ENCODE assay signal across 13 cellular contexts in genomic region chr16:31344712-31345111, GRCh38. TPM values are rescaled to one million over a fixed set of nuclear protein-coding genes. Genes with fewer than 3 reads are reported as not detected.
DNase-seq lines count a peak whose midpoint lies in the region; ATAC-seq, FAIRE-seq and TF ChIP-seq lines count a peak whose summit lies in the region.
"Had no signal": no experiment of that assay in that cellular context is flagged by ENCODE, and none has a peak within 500 bp of the region (broad histone marks: within the 10 kb centered on the region; RNA-seq: fewer than 3 reads in every experiment).

No MANE protein-coding gene starts in this region.

- H3K27ac ChIP-seq in right cardiac atrium (ENCODE audit: low read length), result no peak overlapping the region
- H3K27ac ChIP-seq in small intestine (ENCODE audit: low read depth in 1 of 2, low read length in 1 of 2), result no peak overlapping the region
- H3K27ac ChIP-seq: PC-9, transverse colon had no signal

- no peaks in the 10 kb centered on the region for H3K36me3 Mint-ChIP-seq in activated T-helper 1 cell treated with anti-CD3 and anti-CD28 coated beads, Interleukin-12 subunit alpha, Interleukin-12 subunit beta, Interleukin-2, Interleukin-4 antibody, amounts not matched to agents 30 ng/mL and 10 ng/mL and 1 ng/mL, durations not matched to agents 14 hours and 24 hours and 36 hours (ENCODE audit: low read depth)
- no peaks in the 10 kb centered on the region for H3K36me3 Mint-ChIP-seq in T-cell

- WGBS in right cardiac atrium, result 63% methylated on average over 9 of the region's 9 CpGs
- 31 to 50% (median 47%) methylated on average over 9 of the region's 9 CpGs for WGBS in small intestine, 3 donors

- H3K9me3 ChIP-seq in right cardiac atrium (ENCODE audit: control insufficient read depth, low read length) (no peaks in the 10 kb centered on the region), small intestine (ENCODE audit: control insufficient read depth, low read depth) (no peaks in the 10 kb centered on the region)
- H3K9me3 ChIP-seq: transverse colon had no signal

- H3K4me1 ChIP-seq in right cardiac atrium (ENCODE audit: control insufficient read depth, insufficient read depth, low read length), result no peaks in the 10 kb centered on the region
- H3K4me1 ChIP-seq in small intestine (ENCODE audit: control insufficient read depth in 2 of 2, insufficient read depth in 1 of 2, low read depth in 1 of 2, low read length in 1 of 2), result no peaks in the 10 kb centered on the region

- H3K4me3 ChIP-seq in right cardiac atrium (ENCODE audit: low read length), result no peak overlapping the region
- no peak overlapping the region for H3K4me3 ChIP-seq in small intestine (ENCODE audit: low read depth in 1 of 2, low read length in 2 of 2)
- H3K4me3 ChIP-seq: PC-9, transverse colon had no signal

- H3K9me3 Mint-ChIP-seq in activated T-helper 1 cell treated with anti-CD3 and anti-CD28 coated beads, Interleukin-12 subunit alpha, Interleukin-12 subunit beta, Interleukin-2, Interleukin-4 antibody, amounts not matched to agents 30 ng/mL and 10 ng/mL and 1 ng/mL, durations not matched to agents 14 hours and 24 hours and 36 hours, result no peaks in the 10 kb centered on the region
- no peaks in the 10 kb centered on the region for H3K9me3 Mint-ChIP-seq in T-cell

- H3K27me3 ChIP-seq in right cardiac atrium (ENCODE audit: control insufficient read depth, insufficient read depth) (no peaks in the 10 kb centered on the region), small intestine (ENCODE audit: control insufficient read depth in 2 of 2, insufficient read depth in 2 of 2, low read length in 2 of 2) (no peaks in the 10 kb centered on the region)
- H3K27me3 ChIP-seq: transverse colon had no signal

- peaks cover 42% of the 10 kb centered on the region for H3K4me1 Mint-ChIP-seq in activated T-helper 1 cell treated with anti-CD3 and anti-CD28 coated beads, Interleukin-12 subunit alpha, Interleukin-12 subunit beta, Interleukin-2, Interleukin-4 antibody, amounts not matched to agents 30 ng/mL and 10 ng/mL and 1 ng/mL, durations not matched to agents 14 hours and 24 hours and 36 hours (ENCODE audit: low read depth)
- H3K4me1 Mint-ChIP-seq in T-cell, result peaks cover 5 to 13% (median 8%) of the 10 kb centered on the region in 3 donors

- H3K27me3 Mint-ChIP-seq in activated T-helper 1 cell treated with anti-CD3 and anti-CD28 coated beads, Interleukin-12 subunit alpha, Interleukin-12 subunit beta, Interleukin-2, Interleukin-4 antibody, amounts not matched to agents 30 ng/mL and 10 ng/mL and 1 ng/mL, durations not matched to agents 14 hours and 24 hours and 36 hours (ENCODE audit: insufficient read depth), result peaks cover 11% of the 10 kb centered on the region
- H3K27me3 Mint-ChIP-seq in T-cell, result peaks cover 0 to 4% of the 10 kb centered on the region in 2 donors

- DNase-seq in GM10266 (ENCODE audit: extremely low spot score), result peak; percentile 72
- no peak for DNase-seq in activated T-helper 1 cell treated with anti-CD3 and anti-CD28 coated beads, Interleukin-12 subunit alpha, Interleukin-12 subunit beta, Interleukin-2, Interleukin-4 antibody, amounts not matched to agents 30 ng/mL and 10 ng/mL and 1 ng/mL, durations not matched to agents 14 hours and 24 hours and 36 hours (ENCODE audit: low spot score)
- no peak for DNase-seq in HUDEP-2 (lab: John Stamatoyannopoulos, UW; ENCODE audit: unreplicated experiment in 76 of 76)
- DNase-seq in T-cell, result no peak
- DNase-seq in right cardiac atrium, result no peak
- no peak for DNase-seq in small intestine
- DNase-seq: central memory CD4-positive, alpha-beta T cell; PC-9; stimulated activated CD4-positive, alpha-beta T cell treated with anti-CD3 and anti-CD28 coated beads, Interleukin-1b, Interleukin-23, amount 100 ng/mL, for 48 hours; transverse colon had no signal

- FAIRE-seq in small intestine (lab: Jason Lieb, UNC), result no peak

- POLR2A ChIA-PET in T-cell (lab: Charles Lee), result no interaction called here

- H3K4me3 Mint-ChIP-seq in activated T-helper 1 cell treated with anti-CD3 and anti-CD28 coated beads, Interleukin-12 subunit alpha, Interleukin-12 subunit beta, Interleukin-2, Interleukin-4 antibody, amounts not matched to agents 30 ng/mL and 10 ng/mL and 1 ng/mL, durations not matched to agents 14 hours and 24 hours and 36 hours, result no peak overlapping the region
- no peak overlapping the region for H3K4me3 Mint-ChIP-seq in T-cell

- peak; percentile 81 for ATAC-seq in GM19324 (IDR thresholded peaks at IDR 0.05; ENCODE audit: low FRiP score, unreplicated experiment)
- peak; percentile 78 for ATAC-seq in HG03045 (IDR thresholded peaks at IDR 0.05; ENCODE audit: unreplicated experiment)
- ATAC-seq in T-cell (replicated peaks in 1 of 4), result no peak
- ATAC-seq in right cardiac atrium, result no peak

- intact Hi-C loops in activated T-helper 1 cell treated with anti-CD3 and anti-CD28 coated beads, Interleukin-12 subunit alpha, Interleukin-12 subunit beta, Interleukin-2, Interleukin-4 antibody, amounts not matched to agents 30 ng/mL and 10 ng/mL and 1 ng/mL, durations not matched to agents 14 hours and 24 hours and 36 hours (cut with micrococcal nuclease), result loop anchor here (10.0 kb wide), 1 partner anchor 360 kb away; no protein-coding TSS in a partner anchor
- intact Hi-C loops in right cardiac atrium (cut with DNase I), result no loop called here

- H3K36me3 ChIP-seq in small intestine (ENCODE audit: control insufficient read depth in 2 of 2, insufficient read depth in 2 of 2, low read length in 2 of 2), result no peaks in the 10 kb centered on the region
- H3K36me3 ChIP-seq: transverse colon had no signal

- CTCF ChIA-PET in T-cell (lab: Charles Lee), result no interaction called here

- TF ChIP-seq CTCF in GM10266 (IDR thresholded peaks at IDR 0.05; ENCODE audit: control insufficient read depth, insufficient read depth, low read depth, missing control alignments), result no peak

- H3K27ac Mint-ChIP-seq in activated T-helper 1 cell treated with anti-CD3 and anti-CD28 coated beads, Interleukin-12 subunit alpha, Interleukin-12 subunit beta, Interleukin-2, Interleukin-4 antibody, amounts not matched to agents 30 ng/mL and 10 ng/mL and 1 ng/mL, durations not matched to agents 14 hours and 24 hours and 36 hours, result peak overlapping the region; percentile 53
- no peak overlapping the region for H3K27ac Mint-ChIP-seq in T-cell

RNA-seq across cellular contexts. Expression of gene ITGAX, which starts 10.3 kb away (rescaled TPM):
- 63.8 and 65.0 TPM in 2 replicates for total RNA-seq in activated T-helper 1 cell treated with anti-CD3 and anti-CD28 coated beads, Interleukin-12 subunit alpha, Interleukin-12 subunit beta, Interleukin-2, Interleukin-4 antibody, amounts not matched to agents 30 ng/mL and 10 ng/mL and 1 ng/mL, durations not matched to agents 14 hours and 24 hours and 36 hours
- 1 to 10 TPM; 1.4 to 4.3 (median 3.9) TPM for total RNA-seq in T-cell
- total RNA-seq in right cardiac atrium, result 1 to 10 TPM; 1.6 to 2.1 (median 1.9) TPM
- 1.1 TPM for polyA plus RNA-seq in right cardiac atrium
- polyA plus RNA-seq in small intestine, result 1 to 10 TPM in 1 of 3 donors, under 1 TPM in 2; 0.22 to 2.0 (median 0.27) TPM
- total RNA-seq: LHCN-M2 had no signal

RNA-seq across cellular contexts. Expression of gene ITGAD, which starts 48.4 kb away (rescaled TPM):
- total RNA-seq in activated T-helper 1 cell treated with anti-CD3 and anti-CD28 coated beads, Interleukin-12 subunit alpha, Interleukin-12 subunit beta, Interleukin-2, Interleukin-4 antibody, amounts not matched to agents 30 ng/mL and 10 ng/mL and 1 ng/mL, durations not matched to agents 14 hours and 24 hours and 36 hours, result not detected in 2 replicates
- total RNA-seq in T-cell (under 1 TPM in 3 of 5 donors, not detected in 2; 0.22 to 0.70 (median 0.23) TPM), right cardiac atrium (not detected)
- polyA plus RNA-seq in right cardiac atrium (not detected), small intestine (under 1 TPM in 1 of 3 donors, not detected in 2; 0.06 TPM)
- total RNA-seq: LHCN-M2, PC-9 had no signal

Comparison
In these comparisons a context has a peak if more than half of its experiments do, and no peak if none do; other contexts are left out.
1. ATAC-seq: peak in GM19324 (single experiment) and HG03045 (single experiment); none in T-cell (0 of 4) and right cardiac atrium (0 of 2).
2. RNA of gene ITGAX, which starts 10.3 kb away (total RNA-seq): 63.8 to 65.0 TPM in activated T-helper 1 cell treated with anti-CD3 and anti-CD28 coated beads, Interleukin-12 subunit alpha, Interleukin-12 subunit beta, Interleukin-2, Interleukin-4 antibody, amounts not matched to agents 30 ng/mL and 10 ng/mL and 1 ng/mL, durations not matched to agents 14 hours and 24 hours and 36 hours; 1.4 to 4.3 TPM in T-cell and 1.6 to 2.1 TPM in right cardiac atrium; every median in the first group is over 10 times any median in the second.